ENCODE assay signal across 2 cellular contexts in the genomic region with DNA sequence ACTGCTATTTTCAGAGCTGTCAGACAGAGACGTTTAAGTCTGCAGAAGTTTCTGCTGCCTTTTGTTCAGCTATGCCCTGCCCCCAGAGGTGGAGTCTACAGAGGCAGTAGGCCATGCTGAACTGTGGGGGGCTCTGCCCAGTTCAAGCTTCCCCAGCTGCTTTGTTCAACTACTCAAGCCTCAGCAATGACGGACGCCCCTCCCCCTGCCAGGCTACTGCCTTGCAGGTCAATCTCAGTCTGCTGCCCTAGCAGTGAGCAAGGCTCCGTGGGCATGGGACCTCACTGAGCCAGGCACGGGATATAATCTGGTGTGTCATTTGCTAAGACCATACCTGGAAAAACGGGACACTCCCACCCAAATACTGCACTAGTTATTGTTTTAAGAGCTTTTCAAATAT.
TF ChIP-seq lines count a peak whose summit lies in the region.

No MANE protein-coding gene starts in this region.

TF ChIP-seq in GM23338, 12 proteins besides CTCF, POLR2A, EP300 and RAD21 (continues in another document):
- no peak for TF ChIP-seq REST (IDR thresholded peaks at IDR 0.05; ENCODE audit: unreplicated experiment)
- no peak for TF ChIP-seq EZH2 (IDR thresholded peaks at IDR 0.05; ENCODE audit: low read depth, unreplicated experiment)
- no peak for TF ChIP-seq ZNF114 (CRISPR knock-in tag; IDR thresholded peaks at IDR 0.05)
- TF ChIP-seq STAT1 (IDR thresholded peaks at IDR 0.05; ENCODE audit: unreplicated experiment): no peak
- no peak for TF ChIP-seq ETS1 (IDR thresholded peaks at IDR 0.05)
- no peak for TF ChIP-seq NANOG (IDR thresholded peaks at IDR 0.05; ENCODE audit: borderline replicate concordance)
- TF ChIP-seq EZH2phosphoT487 (IDR thresholded peaks at IDR 0.05; ENCODE audit: unreplicated experiment): no peak
- TF ChIP-seq ZNF331 (CRISPR knock-in tag; IDR thresholded peaks at IDR 0.05; ENCODE audit: low read depth): no peak
- TF ChIP-seq JUNB (IDR thresholded peaks at IDR 0.05; ENCODE audit: unreplicated experiment): no peak
- TF ChIP-seq, protein P1, sequence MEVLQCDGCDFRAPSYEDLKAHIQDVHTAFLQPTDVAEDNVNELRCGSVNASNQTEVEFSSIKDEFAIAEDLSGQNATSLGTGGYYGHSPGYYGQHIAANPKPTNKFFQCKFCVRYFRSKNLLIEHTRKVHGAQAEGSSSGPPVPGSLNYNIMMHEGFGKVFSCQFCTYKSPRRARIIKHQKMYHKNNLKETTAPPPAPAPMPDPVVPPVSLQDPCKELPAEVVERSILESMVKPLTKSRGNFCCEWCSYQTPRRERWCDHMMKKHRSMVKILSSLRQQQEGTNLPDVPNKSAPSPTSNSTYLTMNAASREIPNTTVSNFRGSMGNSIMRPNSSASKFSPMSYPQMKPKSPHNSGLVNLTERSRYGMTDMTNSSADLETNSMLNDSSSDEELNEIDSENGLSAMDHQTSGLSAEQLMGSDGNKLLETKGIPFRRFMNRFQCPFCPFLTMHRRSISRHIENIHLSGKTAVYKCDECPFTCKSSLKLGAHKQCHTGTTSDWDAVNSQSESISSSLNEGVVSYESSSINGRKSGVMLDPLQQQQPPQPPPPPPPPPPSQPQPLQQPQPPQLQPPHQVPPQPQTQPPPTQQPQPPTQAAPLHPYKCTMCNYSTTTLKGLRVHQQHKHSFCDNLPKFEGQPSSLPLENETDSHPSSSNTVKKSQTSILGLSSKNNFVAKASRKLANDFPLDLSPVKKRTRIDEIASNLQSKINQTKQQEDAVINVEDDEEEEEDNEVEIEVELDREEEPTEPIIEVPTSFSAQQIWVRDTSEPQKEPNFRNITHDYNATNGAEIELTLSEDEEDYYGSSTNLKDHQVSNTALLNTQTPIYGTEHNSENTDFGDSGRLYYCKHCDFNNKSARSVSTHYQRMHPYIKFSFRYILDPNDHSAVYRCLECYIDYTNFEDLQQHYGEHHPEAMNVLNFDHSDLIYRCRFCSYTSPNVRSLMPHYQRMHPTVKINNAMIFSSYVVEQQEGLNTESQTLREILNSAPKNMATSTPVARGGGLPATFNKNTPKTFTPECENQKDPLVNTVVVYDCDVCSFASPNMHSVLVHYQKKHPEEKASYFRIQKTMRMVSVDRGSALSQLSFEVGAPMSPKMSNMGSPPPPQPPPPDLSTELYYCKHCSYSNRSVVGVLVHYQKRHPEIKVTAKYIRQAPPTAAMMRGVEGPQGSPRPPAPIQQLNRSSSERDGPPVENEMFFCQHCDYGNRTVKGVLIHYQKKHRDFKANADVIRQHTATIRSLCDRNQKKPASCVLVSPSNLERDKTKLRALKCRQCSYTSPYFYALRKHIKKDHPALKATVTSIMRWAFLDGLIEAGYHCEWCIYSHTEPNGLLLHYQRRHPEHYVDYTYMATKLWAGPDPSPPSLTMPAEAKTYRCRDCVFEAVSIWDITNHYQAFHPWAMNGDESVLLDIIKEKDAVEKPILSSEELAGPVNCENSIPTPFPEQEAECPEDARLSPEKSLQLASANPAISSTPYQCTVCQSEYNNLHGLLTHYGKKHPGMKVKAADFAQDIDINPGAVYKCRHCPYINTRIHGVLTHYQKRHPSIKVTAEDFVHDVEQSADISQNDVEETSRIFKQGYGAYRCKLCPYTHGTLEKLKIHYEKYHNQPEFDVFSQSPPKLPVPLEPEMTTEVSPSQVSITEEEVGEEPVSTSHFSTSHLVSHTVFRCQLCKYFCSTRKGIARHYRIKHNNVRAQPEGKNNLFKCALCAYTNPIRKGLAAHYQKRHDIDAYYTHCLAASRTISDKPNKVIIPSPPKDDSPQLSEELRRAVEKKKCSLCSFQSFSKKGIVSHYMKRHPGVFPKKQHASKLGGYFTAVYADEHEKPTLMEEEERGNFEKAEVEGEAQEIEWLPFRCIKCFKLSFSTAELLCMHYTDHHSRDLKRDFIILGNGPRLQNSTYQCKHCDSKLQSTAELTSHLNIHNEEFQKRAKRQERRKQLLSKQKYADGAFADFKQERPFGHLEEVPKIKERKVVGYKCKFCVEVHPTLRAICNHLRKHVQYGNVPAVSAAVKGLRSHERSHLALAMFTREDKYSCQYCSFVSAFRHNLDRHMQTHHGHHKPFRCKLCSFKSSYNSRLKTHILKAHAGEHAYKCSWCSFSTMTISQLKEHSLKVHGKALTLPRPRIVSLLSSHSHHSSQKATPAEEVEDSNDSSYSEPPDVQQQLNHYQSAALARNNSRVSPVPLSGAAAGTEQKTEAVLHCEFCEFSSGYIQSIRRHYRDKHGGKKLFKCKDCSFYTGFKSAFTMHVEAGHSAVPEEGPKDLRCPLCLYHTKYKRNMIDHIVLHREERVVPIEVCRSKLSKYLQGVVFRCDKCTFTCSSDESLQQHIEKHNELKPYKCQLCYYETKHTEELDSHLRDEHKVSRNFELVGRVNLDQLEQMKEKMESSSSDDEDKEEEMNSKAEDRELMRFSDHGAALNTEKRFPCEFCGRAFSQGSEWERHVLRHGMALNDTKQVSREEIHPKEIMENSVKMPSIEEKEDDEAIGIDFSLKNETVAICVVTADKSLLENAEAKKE (CRISPR knock-in tag; IDR thresholded peaks at IDR 0.05): no peak

TF ChIP-seq in H1, 55 proteins besides CTCF, POLR2A, EP300 and RAD21 (continued from another document):
- no peak for TF ChIP-seq NRF1 (IDR thresholded peaks at IDR 0.05; ENCODE audit: low read depth, low read length)
- TF ChIP-seq, protein P2, sequence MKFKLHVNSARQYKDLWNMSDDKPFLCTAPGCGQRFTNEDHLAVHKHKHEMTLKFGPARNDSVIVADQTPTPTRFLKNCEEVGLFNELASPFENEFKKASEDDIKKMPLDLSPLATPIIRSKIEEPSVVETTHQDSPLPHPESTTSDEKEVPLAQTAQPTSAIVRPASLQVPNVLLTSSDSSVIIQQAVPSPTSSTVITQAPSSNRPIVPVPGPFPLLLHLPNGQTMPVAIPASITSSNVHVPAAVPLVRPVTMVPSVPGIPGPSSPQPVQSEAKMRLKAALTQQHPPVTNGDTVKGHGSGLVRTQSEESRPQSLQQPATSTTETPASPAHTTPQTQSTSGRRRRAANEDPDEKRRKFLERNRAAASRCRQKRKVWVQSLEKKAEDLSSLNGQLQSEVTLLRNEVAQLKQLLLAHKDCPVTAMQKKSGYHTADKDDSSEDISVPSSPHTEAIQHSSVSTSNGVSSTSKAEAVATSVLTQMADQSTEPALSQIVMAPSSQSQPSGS (IDR thresholded peaks at IDR 0.05; ENCODE audit: low read length): no peak
- TF ChIP-seq SP2 (IDR thresholded peaks at IDR 0.05; ENCODE audit: low read length): no peak
- TF ChIP-seq JUND (IDR thresholded peaks at IDR 0.05; ENCODE audit: low read length): no peak
- TF ChIP-seq RFX5 (IDR thresholded peaks at IDR 0.05; ENCODE audit: borderline replicate concordance, low read depth, low read length): no peak
- TF ChIP-seq SIX5 (IDR thresholded peaks at IDR 0.05; ENCODE audit: low read depth, low read length): no peak
- TF ChIP-seq MAFK (IDR thresholded peaks at IDR 0.05; ENCODE audit: low read depth, low read length): no peak
- TF ChIP-seq BACH1 (IDR thresholded peaks at IDR 0.05; ENCODE audit: low read length): no peak
- no peak for TF ChIP-seq SRF (IDR thresholded peaks at IDR 0.05; ENCODE audit: low read depth, low read length)
- no peak for TF ChIP-seq GABPA (IDR thresholded peaks at IDR 0.05; ENCODE audit: borderline replicate concordance, insufficient read depth, low read length)
